1 cellular context compared by ENCODE assay signal in the genomic region with DNA sequence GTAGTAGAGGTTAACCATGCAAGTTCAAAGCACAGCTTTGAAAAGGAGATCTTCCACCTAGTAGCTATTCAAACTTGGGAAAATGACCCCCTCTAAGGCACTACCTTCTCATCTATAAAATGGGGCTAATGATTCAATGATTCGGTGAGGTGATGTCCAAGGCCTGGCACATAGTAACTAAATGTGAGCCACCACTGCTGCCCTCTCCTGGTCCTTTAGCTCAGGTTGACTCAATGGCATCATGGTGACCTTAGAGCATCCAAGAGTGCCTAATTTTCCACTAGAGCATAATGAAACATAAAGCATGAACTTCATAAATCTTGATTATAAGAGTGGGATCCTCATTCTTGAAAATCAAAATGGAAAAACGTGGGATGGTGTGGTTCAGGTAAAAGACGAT.
TF ChIP-seq lines count a peak whose summit lies in the region.

No MANE protein-coding gene starts in this region.

TF ChIP-seq in WTC11, 78 proteins besides CTCF, POLR2A, EP300 and RAD21 (continued from another document):
- TF ChIP-seq, protein P1, sequence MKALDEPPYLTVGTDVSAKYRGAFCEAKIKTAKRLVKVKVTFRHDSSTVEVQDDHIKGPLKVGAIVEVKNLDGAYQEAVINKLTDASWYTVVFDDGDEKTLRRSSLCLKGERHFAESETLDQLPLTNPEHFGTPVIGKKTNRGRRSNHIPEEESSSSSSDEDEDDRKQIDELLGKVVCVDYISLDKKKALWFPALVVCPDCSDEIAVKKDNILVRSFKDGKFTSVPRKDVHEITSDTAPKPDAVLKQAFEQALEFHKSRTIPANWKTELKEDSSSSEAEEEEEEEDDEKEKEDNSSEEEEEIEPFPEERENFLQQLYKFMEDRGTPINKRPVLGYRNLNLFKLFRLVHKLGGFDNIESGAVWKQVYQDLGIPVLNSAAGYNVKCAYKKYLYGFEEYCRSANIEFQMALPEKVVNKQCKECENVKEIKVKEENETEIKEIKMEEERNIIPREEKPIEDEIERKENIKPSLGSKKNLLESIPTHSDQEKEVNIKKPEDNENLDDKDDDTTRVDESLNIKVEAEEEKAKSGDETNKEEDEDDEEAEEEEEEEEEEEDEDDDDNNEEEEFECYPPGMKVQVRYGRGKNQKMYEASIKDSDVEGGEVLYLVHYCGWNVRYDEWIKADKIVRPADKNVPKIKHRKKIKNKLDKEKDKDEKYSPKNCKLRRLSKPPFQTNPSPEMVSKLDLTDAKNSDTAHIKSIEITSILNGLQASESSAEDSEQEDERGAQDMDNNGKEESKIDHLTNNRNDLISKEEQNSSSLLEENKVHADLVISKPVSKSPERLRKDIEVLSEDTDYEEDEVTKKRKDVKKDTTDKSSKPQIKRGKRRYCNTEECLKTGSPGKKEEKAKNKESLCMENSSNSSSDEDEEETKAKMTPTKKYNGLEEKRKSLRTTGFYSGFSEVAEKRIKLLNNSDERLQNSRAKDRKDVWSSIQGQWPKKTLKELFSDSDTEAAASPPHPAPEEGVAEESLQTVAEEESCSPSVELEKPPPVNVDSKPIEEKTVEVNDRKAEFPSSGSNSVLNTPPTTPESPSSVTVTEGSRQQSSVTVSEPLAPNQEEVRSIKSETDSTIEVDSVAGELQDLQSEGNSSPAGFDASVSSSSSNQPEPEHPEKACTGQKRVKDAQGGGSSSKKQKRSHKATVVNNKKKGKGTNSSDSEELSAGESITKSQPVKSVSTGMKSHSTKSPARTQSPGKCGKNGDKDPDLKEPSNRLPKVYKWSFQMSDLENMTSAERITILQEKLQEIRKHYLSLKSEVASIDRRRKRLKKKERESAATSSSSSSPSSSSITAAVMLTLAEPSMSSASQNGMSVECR (CRISPR knock-in tag; IDR thresholded peaks at IDR 0.05; ENCODE audit: borderline replicate concordance): no peak
- TF ChIP-seq ZNF425 (CRISPR knock-in tag; conservative IDR thresholded peaks at IDR 0.05): no peak
- TF ChIP-seq ZNF138 (CRISPR knock-in tag; conservative IDR thresholded peaks at IDR 0.05): no peak
- TF ChIP-seq ZNF512 (CRISPR knock-in tag; IDR thresholded peaks at IDR 0.05; ENCODE audit: borderline replicate concordance): no peak
